ENCODE assay signal across 1 cellular context in the genomic region with DNA sequence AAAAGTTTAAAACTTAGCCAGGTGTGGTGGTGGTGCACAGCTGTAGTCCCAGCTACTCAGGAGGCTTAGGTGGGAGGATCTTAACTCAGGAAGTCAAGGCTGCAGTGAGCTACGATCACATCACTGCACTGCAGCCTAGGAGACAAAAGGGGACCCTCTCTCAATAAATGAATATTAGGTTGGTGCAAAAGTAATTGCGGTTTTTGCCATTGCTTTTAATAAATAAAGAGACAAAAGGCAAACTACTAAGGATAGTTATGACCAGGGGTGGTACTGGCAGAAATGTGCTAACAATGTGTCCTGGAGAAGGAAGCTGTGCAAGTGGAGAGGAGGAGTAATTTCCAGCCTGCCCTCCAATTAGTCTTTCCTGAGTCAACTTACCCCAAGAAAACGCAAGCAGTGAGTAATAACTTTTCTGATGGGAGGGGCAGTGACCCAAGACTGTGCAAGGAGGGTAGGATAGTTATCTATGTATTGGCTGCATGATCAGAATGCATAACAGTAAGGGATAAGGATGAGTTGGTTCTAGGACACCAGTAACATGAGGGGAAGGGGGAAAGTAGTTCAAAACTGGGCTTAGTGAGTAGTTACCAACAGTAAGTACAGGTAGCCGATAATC.
TF ChIP-seq lines count a peak whose summit lies in the region.

No MANE protein-coding gene starts in this region.

TF ChIP-seq in HEK293, 187 proteins besides CTCF, POLR2A, EP300 and RAD21 (continued from another document):
- TF ChIP-seq, protein P1, sequence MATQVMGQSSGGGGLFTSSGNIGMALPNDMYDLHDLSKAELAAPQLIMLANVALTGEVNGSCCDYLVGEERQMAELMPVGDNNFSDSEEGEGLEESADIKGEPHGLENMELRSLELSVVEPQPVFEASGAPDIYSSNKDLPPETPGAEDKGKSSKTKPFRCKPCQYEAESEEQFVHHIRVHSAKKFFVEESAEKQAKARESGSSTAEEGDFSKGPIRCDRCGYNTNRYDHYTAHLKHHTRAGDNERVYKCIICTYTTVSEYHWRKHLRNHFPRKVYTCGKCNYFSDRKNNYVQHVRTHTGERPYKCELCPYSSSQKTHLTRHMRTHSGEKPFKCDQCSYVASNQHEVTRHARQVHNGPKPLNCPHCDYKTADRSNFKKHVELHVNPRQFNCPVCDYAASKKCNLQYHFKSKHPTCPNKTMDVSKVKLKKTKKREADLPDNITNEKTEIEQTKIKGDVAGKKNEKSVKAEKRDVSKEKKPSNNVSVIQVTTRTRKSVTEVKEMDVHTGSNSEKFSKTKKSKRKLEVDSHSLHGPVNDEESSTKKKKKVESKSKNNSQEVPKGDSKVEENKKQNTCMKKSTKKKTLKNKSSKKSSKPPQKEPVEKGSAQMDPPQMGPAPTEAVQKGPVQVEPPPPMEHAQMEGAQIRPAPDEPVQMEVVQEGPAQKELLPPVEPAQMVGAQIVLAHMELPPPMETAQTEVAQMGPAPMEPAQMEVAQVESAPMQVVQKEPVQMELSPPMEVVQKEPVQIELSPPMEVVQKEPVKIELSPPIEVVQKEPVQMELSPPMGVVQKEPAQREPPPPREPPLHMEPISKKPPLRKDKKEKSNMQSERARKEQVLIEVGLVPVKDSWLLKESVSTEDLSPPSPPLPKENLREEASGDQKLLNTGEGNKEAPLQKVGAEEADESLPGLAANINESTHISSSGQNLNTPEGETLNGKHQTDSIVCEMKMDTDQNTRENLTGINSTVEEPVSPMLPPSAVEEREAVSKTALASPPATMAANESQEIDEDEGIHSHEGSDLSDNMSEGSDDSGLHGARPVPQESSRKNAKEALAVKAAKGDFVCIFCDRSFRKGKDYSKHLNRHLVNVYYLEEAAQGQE (tag by site-specific recombination; IDR thresholded peaks at IDR 0.05), result no peak
- no peak for TF ChIP-seq ZNF169 (tag by site-specific recombination; IDR thresholded peaks at IDR 0.05)
- TF ChIP-seq ZNF366 (tag by site-specific recombination; conservative IDR thresholded peaks at IDR 0.05), result peak; percentile 56
- TF ChIP-seq, protein P2, sequence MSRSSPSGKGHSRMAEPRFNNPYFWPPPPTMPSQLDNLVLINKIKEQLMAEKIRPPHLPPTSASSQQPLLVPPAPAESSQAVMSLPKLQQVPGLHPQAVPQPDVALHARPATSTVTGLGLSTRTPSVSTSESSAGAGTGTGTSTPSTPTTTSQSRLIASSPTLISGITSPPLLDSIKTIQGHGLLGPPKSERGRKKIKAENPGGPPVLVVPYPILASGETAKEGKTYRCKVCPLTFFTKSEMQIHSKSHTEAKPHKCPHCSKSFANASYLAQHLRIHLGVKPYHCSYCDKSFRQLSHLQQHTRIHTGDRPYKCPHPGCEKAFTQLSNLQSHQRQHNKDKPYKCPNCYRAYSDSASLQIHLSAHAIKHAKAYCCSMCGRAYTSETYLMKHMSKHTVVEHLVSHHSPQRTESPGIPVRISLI (tag by site-specific recombination; IDR thresholded peaks at IDR 0.05), result no peak
- 0 out of 2 replicates have a peak, but pooled peaks have one; percentile 21 for TF ChIP-seq SP3 (tag by site-specific recombination; IDR thresholded peaks at IDR 0.05)
- no peak for TF ChIP-seq ZNF133 (tag by site-specific recombination; IDR thresholded peaks at IDR 0.05)
- TF ChIP-seq, protein P3, sequence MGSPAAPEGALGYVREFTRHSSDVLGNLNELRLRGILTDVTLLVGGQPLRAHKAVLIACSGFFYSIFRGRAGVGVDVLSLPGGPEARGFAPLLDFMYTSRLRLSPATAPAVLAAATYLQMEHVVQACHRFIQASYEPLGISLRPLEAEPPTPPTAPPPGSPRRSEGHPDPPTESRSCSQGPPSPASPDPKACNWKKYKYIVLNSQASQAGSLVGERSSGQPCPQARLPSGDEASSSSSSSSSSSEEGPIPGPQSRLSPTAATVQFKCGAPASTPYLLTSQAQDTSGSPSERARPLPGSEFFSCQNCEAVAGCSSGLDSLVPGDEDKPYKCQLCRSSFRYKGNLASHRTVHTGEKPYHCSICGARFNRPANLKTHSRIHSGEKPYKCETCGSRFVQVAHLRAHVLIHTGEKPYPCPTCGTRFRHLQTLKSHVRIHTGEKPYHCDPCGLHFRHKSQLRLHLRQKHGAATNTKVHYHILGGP (tag by site-specific recombination; IDR thresholded peaks at IDR 0.05), result no peak
- TF ChIP-seq, protein P4, sequence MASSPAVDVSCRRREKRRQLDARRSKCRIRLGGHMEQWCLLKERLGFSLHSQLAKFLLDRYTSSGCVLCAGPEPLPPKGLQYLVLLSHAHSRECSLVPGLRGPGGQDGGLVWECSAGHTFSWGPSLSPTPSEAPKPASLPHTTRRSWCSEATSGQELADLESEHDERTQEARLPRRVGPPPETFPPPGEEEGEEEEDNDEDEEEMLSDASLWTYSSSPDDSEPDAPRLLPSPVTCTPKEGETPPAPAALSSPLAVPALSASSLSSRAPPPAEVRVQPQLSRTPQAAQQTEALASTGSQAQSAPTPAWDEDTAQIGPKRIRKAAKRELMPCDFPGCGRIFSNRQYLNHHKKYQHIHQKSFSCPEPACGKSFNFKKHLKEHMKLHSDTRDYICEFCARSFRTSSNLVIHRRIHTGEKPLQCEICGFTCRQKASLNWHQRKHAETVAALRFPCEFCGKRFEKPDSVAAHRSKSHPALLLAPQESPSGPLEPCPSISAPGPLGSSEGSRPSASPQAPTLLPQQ (tag by site-specific recombination; IDR thresholded peaks at IDR 0.05), result no peak
- TF ChIP-seq, protein P5, sequence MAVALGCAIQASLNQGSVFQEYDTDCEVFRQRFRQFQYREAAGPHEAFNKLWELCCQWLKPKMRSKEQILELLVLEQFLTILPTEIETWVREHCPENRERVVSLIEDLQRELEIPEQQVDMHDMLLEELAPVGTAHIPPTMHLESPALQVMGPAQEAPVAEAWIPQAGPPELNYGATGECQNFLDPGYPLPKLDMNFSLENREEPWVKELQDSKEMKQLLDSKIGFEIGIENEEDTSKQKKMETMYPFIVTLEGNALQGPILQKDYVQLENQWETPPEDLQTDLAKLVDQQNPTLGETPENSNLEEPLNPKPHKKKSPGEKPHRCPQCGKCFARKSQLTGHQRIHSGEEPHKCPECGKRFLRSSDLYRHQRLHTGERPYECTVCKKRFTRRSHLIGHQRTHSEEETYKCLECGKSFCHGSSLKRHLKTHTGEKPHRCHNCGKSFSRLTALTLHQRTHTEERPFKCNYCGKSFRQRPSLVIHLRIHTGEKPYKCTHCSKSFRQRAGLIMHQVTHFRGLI (tag by site-specific recombination; IDR thresholded peaks at IDR 0.05), result no peak
- TF ChIP-seq KLF7 (tag by site-specific recombination; IDR thresholded peaks at IDR 0.05; ENCODE audit: borderline replicate concordance), result no peak
- TF ChIP-seq ZNF600 (tag by site-specific recombination; IDR thresholded peaks at IDR 0.05), result 0 out of 2 replicates have a peak, but pooled peaks have one; percentile 37
- TF ChIP-seq ZNF776 (tag by site-specific recombination; IDR thresholded peaks at IDR 0.05; ENCODE audit: borderline replicate concordance), result no peak
- TF ChIP-seq ZNF394 (tag by site-specific recombination; IDR thresholded peaks at IDR 0.05; ENCODE audit: borderline replicate concordance), result no peak
- no peak for TF ChIP-seq ZNF112 (tag by site-specific recombination; IDR thresholded peaks at IDR 0.05)
- TF ChIP-seq, protein P6, sequence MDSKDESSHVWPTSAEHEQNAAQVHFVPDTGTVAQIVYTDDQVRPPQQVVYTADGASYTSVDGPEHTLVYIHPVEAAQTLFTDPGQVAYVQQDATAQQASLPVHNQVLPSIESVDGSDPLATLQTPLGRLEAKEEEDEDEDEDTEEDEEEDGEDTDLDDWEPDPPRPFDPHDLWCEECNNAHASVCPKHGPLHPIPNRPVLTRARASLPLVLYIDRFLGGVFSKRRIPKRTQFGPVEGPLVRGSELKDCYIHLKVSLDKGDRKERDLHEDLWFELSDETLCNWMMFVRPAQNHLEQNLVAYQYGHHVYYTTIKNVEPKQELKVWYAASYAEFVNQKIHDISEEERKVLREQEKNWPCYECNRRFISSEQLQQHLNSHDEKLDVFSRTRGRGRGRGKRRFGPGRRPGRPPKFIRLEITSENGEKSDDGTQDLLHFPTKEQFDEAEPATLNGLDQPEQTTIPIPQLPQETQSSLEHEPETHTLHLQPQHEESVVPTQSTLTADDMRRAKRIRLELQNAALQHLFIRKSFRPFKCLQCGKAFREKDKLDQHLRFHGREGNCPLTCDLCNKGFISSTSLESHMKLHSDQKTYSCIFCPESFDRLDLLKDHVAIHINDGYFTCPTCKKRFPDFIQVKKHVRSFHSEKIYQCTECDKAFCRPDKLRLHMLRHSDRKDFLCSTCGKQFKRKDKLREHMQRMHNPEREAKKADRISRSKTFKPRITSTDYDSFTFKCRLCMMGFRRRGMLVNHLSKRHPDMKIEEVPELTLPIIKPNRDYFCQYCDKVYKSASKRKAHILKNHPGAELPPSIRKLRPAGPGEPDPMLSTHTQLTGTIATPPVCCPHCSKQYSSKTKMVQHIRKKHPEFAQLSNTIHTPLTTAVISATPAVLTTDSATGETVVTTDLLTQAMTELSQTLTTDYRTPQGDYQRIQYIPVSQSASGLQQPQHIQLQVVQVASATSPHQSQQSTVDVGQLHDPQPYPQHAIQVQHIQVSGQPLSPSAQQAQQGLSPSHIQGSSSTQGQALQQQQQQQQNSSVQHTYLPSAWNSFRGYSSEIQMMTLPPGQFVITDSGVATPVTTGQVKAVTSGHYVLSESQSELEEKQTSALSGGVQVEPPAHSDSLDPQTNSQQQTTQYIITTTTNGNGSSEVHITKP (tag by site-specific recombination; IDR thresholded peaks at IDR 0.05), result 0 out of 2 replicates have a peak, but pooled peaks have one; percentile 16
- TF ChIP-seq ZBTB21 (tag by site-specific recombination; IDR thresholded peaks at IDR 0.05), result no peak
- no peak for TF ChIP-seq ZNF530 (tag by site-specific recombination; IDR thresholded peaks at IDR 0.05; ENCODE audit: low read depth)
- TF ChIP-seq ZNF2 (tag by site-specific recombination; IDR thresholded peaks at IDR 0.05), result no peak
- TF ChIP-seq SP2 (tag by site-specific recombination; IDR thresholded peaks at IDR 0.05), result peak; percentile 16; the same call in 1 of the 2 replicates
- TF ChIP-seq ZNF501 (tag by site-specific recombination; IDR thresholded peaks at IDR 0.05), result no peak
- TF ChIP-seq ZNF433 (tag by site-specific recombination; IDR thresholded peaks at IDR 0.05; ENCODE audit: low read depth), result no peak
- peak; percentile 22; the same call in 1 of the 2 replicates for TF ChIP-seq ZBTB20 (tag by site-specific recombination; IDR thresholded peaks at IDR 0.05)
- no peak for TF ChIP-seq YY2 (tag by site-specific recombination; IDR thresholded peaks at IDR 0.05)
- TF ChIP-seq, protein P7, sequence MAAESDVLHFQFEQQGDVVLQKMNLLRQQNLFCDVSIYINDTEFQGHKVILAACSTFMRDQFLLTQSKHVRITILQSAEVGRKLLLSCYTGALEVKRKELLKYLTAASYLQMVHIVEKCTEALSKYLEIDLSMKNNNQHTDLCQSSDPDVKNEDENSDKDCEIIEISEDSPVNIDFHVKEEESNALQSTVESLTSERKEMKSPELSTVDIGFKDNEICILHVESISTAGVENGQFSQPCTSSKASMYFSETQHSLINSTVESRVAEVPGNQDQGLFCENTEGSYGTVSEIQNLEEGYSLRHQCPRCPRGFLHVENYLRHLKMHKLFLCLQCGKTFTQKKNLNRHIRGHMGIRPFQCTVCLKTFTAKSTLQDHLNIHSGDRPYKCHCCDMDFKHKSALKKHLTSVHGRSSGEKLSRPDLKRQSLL (tag by site-specific recombination; IDR thresholded peaks at IDR 0.05), result no peak
- TF ChIP-seq MYNN (tag by site-specific recombination; IDR thresholded peaks at IDR 0.05; ENCODE audit: borderline replicate concordance), result no peak
- TF ChIP-seq, protein P8, sequence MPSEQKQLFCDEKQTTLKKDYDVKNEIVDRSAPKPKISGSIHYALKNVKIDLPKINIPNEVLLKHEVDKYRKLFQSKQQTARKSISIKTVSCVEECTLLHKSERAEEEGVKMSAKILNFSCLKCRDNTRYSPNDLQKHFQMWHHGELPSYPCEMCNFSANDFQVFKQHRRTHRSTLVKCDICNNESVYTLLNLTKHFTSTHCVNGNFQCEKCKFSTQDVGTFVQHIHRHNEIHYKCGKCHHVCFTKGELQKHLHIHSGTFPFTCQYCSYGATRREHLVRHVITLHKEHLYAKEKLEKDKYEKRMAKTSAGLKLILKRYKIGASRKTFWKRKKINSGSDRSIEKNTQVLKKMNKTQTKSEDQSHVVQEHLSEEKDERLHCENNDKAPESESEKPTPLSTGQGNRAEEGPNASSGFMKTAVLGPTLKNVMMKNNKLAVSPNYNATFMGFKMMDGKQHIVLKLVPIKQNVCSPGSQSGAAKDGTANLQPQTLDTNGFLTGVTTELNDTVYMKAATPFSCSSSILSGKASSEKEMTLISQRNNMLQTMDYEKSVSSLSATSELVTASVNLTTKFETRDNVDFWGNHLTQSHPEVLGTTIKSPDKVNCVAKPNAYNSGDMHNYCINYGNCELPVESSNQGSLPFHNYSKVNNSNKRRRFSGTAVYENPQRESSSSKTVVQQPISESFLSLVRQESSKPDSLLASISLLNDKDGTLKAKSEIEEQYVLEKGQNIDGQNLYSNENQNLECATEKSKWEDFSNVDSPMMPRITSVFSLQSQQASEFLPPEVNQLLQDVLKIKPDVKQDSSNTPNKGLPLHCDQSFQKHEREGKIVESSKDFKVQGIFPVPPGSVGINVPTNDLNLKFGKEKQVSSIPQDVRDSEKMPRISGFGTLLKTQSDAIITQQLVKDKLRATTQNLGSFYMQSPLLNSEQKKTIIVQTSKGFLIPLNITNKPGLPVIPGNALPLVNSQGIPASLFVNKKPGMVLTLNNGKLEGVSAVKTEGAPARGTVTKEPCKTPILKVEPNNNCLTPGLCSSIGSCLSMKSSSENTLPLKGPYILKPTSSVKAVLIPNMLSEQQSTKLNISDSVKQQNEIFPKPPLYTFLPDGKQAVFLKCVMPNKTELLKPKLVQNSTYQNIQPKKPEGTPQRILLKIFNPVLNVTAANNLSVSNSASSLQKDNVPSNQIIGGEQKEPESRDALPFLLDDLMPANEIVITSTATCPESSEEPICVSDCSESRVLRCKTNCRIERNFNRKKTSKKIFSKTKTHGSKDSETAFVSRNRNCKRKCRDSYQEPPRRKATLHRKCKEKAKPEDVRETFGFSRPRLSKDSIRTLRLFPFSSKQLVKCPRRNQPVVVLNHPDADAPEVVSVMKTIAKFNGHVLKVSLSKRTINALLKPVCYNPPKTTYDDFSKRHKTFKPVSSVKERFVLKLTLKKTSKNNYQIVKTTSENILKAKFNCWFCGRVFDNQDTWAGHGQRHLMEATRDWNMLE (tag by site-specific recombination; conservative IDR thresholded peaks at IDR 0.05; ENCODE audit: low read depth), result no peak
- TF ChIP-seq ZNF707 (tag by site-specific recombination; IDR thresholded peaks at IDR 0.05), result no peak
- no peak for TF ChIP-seq FEZF1 (tag by site-specific recombination; IDR thresholded peaks at IDR 0.05)
- no peak for TF ChIP-seq ZBTB7A (tag by site-specific recombination; IDR thresholded peaks at IDR 0.05; ENCODE audit: low read depth)
- no peak for TF ChIP-seq ZNF701 (tag by site-specific recombination; IDR thresholded peaks at IDR 0.05)
TF ChIP-seq in HEK293: peak in this region for 9.
